In genomic region chr14:21553266-21553665, GRCh38 we compare ENCODE assay signal across 21 cellular contexts. TPM values are rescaled to one million over a fixed set of nuclear protein-coding genes. Genes with fewer than 3 reads are reported as not detected.
DNase-seq lines count a peak whose midpoint lies in the region; ATAC-seq and TF ChIP-seq lines count a peak whose summit lies in the region.
"Had no signal": no experiment of that assay in that cellular context is flagged by ENCODE, and none has a peak within 500 bp of the region (broad histone marks: within the 10 kb centered on the region; RNA-seq: fewer than 3 reads in every experiment).

No MANE protein-coding gene starts in this region.

- peak overlapping the region; percentile 93 for H3K27ac Mint-ChIP-seq in WTC11
- H3K27ac Mint-ChIP-seq in progenitor cell of endocrine pancreas: no peak overlapping the region
- H3K27ac Mint-ChIP-seq: CD4-positive, alpha-beta T cell; IgD-negative memory B cell had no signal

- no peak overlapping the region for H3K9ac ChIP-seq in iPS-18a (ENCODE audit: low read length)

- H3K27me3 ChIP-seq in H7 (ENCODE audit: control insufficient read depth, insufficient read depth, low read length): no peaks in the 10 kb centered on the region
- H3K27me3 ChIP-seq in iPS-18a (ENCODE audit: control insufficient read depth, insufficient read depth, low read length): no peaks in the 10 kb centered on the region

- H3K4me3 Mint-ChIP-seq in WTC11 (no peak overlapping the region), progenitor cell of endocrine pancreas (ENCODE audit: low read depth) (no peak overlapping the region)
- H3K4me3 Mint-ChIP-seq: CD4-positive, alpha-beta T cell; IgD-negative memory B cell had no signal

- CTCF ChIA-PET in WTC11 (lab: Charles Lee): interaction anchor here (1.4 to 1.6 kb wide), 2 partner anchors 27 to 42 kb away, joined by 3 to 9 read pairs; partner anchors contain the start of genes METTL3 and SALL2

- H3K4me3 ChIP-seq in H7 (ENCODE audit: insufficient read depth, low read depth, low read length) (no peak overlapping the region), iPS-18a (ENCODE audit: low read length) (no peak overlapping the region)

- H3K27ac ChIP-seq in iPS-18a (ENCODE audit: low read length): peak overlapping the region; percentile 53
- H3K27ac ChIP-seq: C4-2B, HL-60 had no signal

- peaks cover 41% of the 10 kb centered on the region for H3K4me1 Mint-ChIP-seq in WTC11
- peaks cover 14% of the 10 kb centered on the region for H3K4me1 Mint-ChIP-seq in progenitor cell of endocrine pancreas (ENCODE audit: low read depth)

- H3K9me3 Mint-ChIP-seq in WTC11 (no peaks in the 10 kb centered on the region), progenitor cell of endocrine pancreas (ENCODE audit: low read depth) (no peaks in the 10 kb centered on the region)
- H3K9me3 Mint-ChIP-seq: CD4-positive, alpha-beta T cell; IgD-negative memory B cell had no signal

- ATAC-seq in WTC11 (peak; percentile 15; the same call in 1 of the 2 replicates), GM18868 (IDR thresholded peaks at IDR 0.05; ENCODE audit: unreplicated experiment) (no peak)
- ATAC-seq: HepG2 had no signal

- peaks cover 26% of the 10 kb centered on the region for H3K4me1 ChIP-seq in iPS-18a (ENCODE audit: control insufficient read depth, low read depth, low read length)

- H3K36me3 Mint-ChIP-seq in WTC11 (no peaks in the 10 kb centered on the region), progenitor cell of endocrine pancreas (ENCODE audit: insufficient read depth) (no peaks in the 10 kb centered on the region)
- H3K36me3 Mint-ChIP-seq: IgD-negative memory B cell had no signal

- H3K27me3 Mint-ChIP-seq in WTC11 (ENCODE audit: low read depth): no peaks in the 10 kb centered on the region
- H3K27me3 Mint-ChIP-seq in progenitor cell of endocrine pancreas: no peaks in the 10 kb centered on the region
- H3K27me3 Mint-ChIP-seq: CD4-positive, alpha-beta T cell had no signal

- H3K9me3 ChIP-seq in iPS-18a (ENCODE audit: control insufficient read depth, low read depth, low read length): no peaks in the 10 kb centered on the region

- POLR2A ChIA-PET in WTC11 (lab: Charles Lee): interaction anchor here (1.0 kb wide), 1 partner anchor 18 kb away, joined by 3 read pairs; no protein-coding TSS in a partner anchor

- no peaks in the 10 kb centered on the region for H3K36me3 ChIP-seq in H7 (replicated peaks; ENCODE audit: control insufficient read depth, insufficient read depth, low read length)
- H3K36me3 ChIP-seq in iPS-18a (ENCODE audit: control insufficient read depth, low read depth, low read length): no peaks in the 10 kb centered on the region

- peak; percentile 19 for DNase-seq in H7
- no peak for DNase-seq in WTC11 (ENCODE audit: low spot score)
- DNase-seq in progenitor cell of endocrine pancreas (ENCODE audit: low spot score, unreplicated experiment): no peak
- no peak for DNase-seq in midbrain (lab: John Stamatoyannopoulos, UW)
- no peak for DNase-seq in NCI-H524 (lab: John Stamatoyannopoulos, UW)
- DNase-seq: AML-193; CD4-positive, alpha-beta T cell; DMS153; DMS79; GDM1; GOT3; HCEC 1CT; KBM-7 had no signal

- TF ChIP-seq CTCF in WTC11 (IDR thresholded peaks at IDR 0.05) (no peak), progenitor cell of endocrine pancreas (IDR thresholded peaks at IDR 0.05; ENCODE audit: unreplicated experiment) (no peak)

TF ChIP-seq in WTC11, 78 proteins besides CTCF, POLR2A, EP300 and RAD21:
- TF ChIP-seq SMAD4 (CRISPR knock-in tag; IDR thresholded peaks at IDR 0.05) (no peak), IRF1 (CRISPR knock-in tag; IDR thresholded peaks at IDR 0.05) (no peak), ZBTB21 (CRISPR knock-in tag; IDR thresholded peaks at IDR 0.05; ENCODE audit: borderline replicate concordance) (no peak), SP1 (CRISPR knock-in tag; conservative IDR thresholded peaks at IDR 0.05) (no peak), TEAD4 (CRISPR knock-in tag; IDR thresholded peaks at IDR 0.05) (peak; percentile 32; the same call in 1 of the 2 replicates)

RNA-seq across cellular contexts. Expression of gene OR10G3, which starts 26.6 kb away (rescaled TPM):
- total RNA-seq in H7 (2014; rRNA removed; shearing (Covaris generic)): not detected in 2 replicates
- total RNA-seq in WTC11 (2021) (not detected in 3 replicates), progenitor cell of endocrine pancreas (not detected in 2 replicates)
- total RNA-seq: CD4-positive, alpha-beta T cell; Daoy; HepG2; HT1080 had no signal

RNA-seq across cellular contexts. Expression of gene SALL2, which starts 27.1 kb away (rescaled TPM):
- 123 and 170 TPM in 2 replicates for total RNA-seq in H7 (2014; rRNA removed; shearing (Covaris generic))
- 239 to 307 TPM (median 288 TPM) in 3 replicates for total RNA-seq in WTC11 (2021)
- 83.5 and 89.2 TPM in 2 replicates for total RNA-seq in progenitor cell of endocrine pancreas

RNA-seq across cellular contexts. Expression of gene METTL3, which starts 42.1 kb away (rescaled TPM):
- total RNA-seq in H7 (2014; rRNA removed; shearing (Covaris generic)): 109 and 111 TPM in 2 replicates
- total RNA-seq in WTC11 (2021) (87.2 to 93.2 TPM (median 89.5 TPM) in 3 replicates), progenitor cell of endocrine pancreas (82.6 and 82.7 TPM in 2 replicates)
